In the genomic region with DNA sequence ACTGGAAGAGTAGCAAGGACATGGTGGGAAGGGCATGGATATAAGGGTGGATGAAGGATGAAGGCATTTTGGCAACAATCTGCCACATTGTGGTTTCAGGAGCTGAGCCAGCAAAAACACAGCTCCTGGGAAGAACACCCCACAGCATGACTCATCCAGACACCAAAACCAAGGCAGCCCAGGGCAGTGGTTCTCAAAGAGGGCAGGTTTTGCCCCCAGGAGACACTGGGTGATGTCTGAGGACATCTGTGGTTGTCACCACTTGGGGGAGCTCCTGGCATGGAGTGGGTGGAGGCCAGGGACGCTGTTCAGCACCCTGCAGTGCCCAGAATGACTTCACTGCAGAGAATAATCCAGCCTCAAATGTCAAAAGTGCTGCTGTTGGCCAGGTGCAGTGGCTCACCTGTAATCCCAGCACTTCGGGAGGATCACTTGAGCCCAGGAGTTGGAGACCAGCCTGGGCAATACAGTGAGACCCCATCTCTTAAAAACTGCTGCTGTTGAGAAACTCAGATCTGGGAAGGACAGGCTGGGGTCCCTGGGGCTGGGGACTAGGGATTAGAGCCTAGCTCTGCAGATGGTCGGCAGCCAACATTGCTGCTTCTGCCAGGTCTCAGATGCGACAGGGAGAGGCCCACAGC, we compare ENCODE assay signal across 8 cellular contexts.
A peak's percentile ranks its signal among the peaks of the same experiment; 100 is the strongest.
DNase-seq lines count a peak whose midpoint lies in the region; ATAC-seq lines count a peak whose summit lies in the region.

No MANE protein-coding gene starts in this region.

- ATAC-seq in HG03460 (IDR thresholded peaks at IDR 0.05; ENCODE audit: unreplicated experiment): no peak
- no peak for ATAC-seq in GM19023 (IDR thresholded peaks at IDR 0.05; ENCODE audit: unreplicated experiment)
- ATAC-seq in GM21447 (IDR thresholded peaks at IDR 0.05; ENCODE audit: unreplicated experiment): no peak

- DNase-seq in NCI-H1105 treated with DMSO at 0.1 percent for 48 hours (lab: John Stamatoyannopoulos, UW) (peak; percentile 15), NCI-H1105 (lab: John Stamatoyannopoulos, UW) (no peak), HuH-7.5 (ENCODE audit: low spot score) (peak; percentile 67), foreskin melanocyte (peak; percentile 18)
- peak; percentile 27 to 40 for DNase-seq in activated CD4-positive, alpha-beta T cell treated with anti-CD3 and anti-CD28 coated beads for 4 hours
